24 cellular contexts compared by ENCODE assay signal in the genomic region with DNA sequence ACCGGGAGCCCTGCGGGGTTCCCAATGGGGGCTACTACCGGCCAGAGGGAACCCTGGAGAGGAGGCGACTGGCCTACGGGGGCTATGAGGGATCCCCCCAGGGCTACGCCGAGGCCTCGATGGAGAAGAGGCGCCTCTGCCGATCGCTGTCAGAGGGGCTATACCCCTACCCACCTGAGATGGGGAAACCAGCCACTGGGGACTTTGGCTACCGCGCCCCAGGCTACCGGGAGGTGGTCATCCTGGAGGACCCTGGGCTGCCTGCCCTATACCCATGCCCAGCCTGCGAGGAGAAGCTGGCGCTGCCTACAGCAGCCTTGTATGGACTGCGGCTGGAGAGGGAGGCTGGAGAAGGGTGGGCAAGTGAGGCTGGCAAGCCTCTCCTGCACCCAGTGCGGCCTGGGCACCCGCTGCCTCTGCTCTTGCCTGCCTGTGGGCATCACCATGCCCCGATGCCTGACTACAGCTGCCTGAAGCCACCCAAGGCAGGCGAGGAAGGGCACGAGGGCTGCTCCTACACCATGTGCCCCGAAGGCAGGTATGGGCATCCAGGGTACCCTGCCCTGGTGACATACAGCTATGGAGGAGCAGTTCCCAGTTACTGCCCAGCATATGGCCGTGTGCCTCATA. TPM values are rescaled to one million over a fixed set of nuclear protein-coding genes. Genes with fewer than 3 reads are reported as not detected.
DNase-seq lines count a peak whose midpoint lies in the region; ATAC-seq, FAIRE-seq and TF ChIP-seq lines count a peak whose summit lies in the region.
"Had no signal": no experiment of that assay in that cellular context is flagged by ENCODE, and none has a peak within 500 bp of the region (broad histone marks: within the 10 kb centered on the region; RNA-seq: fewer than 3 reads in every experiment).

No MANE protein-coding gene starts in this region.

- TF ChIP-seq RAD21 in HepG2 (CRISPR knock-in tag; IDR thresholded peaks at IDR 0.05): no peak

- peaks cover 0 to 15% (median 14%) of the 10 kb centered on the region in 3 donors for H3K27me3 Mint-ChIP-seq in CD14-positive monocyte (ENCODE audit: low read depth in 3 of 3)
- H3K27me3 Mint-ChIP-seq: activated CD8-positive, alpha-beta memory T cell treated with anti-CD3 and anti-CD28 coated beads, Interleukin-2, amount 10 ng/mL, durations not matched to agents 7 days and 5 days; IgD-negative memory B cell had no signal

- H3K79me2 ChIP-seq in HepG2 (ENCODE audit: insufficient read depth, low read length): no peaks in the 10 kb centered on the region

- peaks cover 89% of the 10 kb centered on the region for H3K36me3 ChIP-seq in adipocyte (ENCODE audit: control insufficient read depth, insufficient read depth, low read length, severe bottlenecking)
- H3K36me3 ChIP-seq in HepG2 (replicated peaks in 1 of 2; ENCODE audit: control insufficient read depth in 1 of 2, insufficient read depth in 2 of 2, low read length in 2 of 2): peaks cover 0 to 16% of the 10 kb centered on the region in 2 experiments; a peak in 2 of 5 replicates
- H3K36me3 ChIP-seq: cardiac muscle cell had no signal

- no peak overlapping the region for H2AFZ ChIP-seq in HepG2 (ENCODE audit: low read length)

- no peak for FAIRE-seq in HepG2 (lab: Jason Lieb, UNC)
- FAIRE-seq: G401.6 had no signal

- DNase-seq in CD14-positive monocyte (ENCODE audit: low spot score) (peak; percentile 47), adipocyte (ENCODE audit: low read depth) (no peak), HepG2 (ENCODE audit: low spot score) (no peak), sciatic nerve (ENCODE audit: low spot score) (peak; percentile 61), OCI-M1 (lab: John Stamatoyannopoulos, UW) (no peak), DMS 273 treated with DMSO at 0.1 percent for 48 hours (lab: John Stamatoyannopoulos, UW) (no peak)
- DNase-seq: activated CD4-positive, alpha-beta T cell treated with anti-CD3 and anti-CD28 coated beads for 48 hours; activated CD8-positive, alpha-beta memory T cell treated with anti-CD3 and anti-CD28 coated beads, Interleukin-2, amount 10 ng/mL, durations not matched to agents 7 days and 5 days; kidney glomerular epithelial cell; midbrain; NCI-H146; NCI-H2171 treated with DMSO at 0.1 percent for 48 hours; NCI-H748 treated with DMSO at 0.1 percent for 48 hours; stimulated activated CD4-positive, alpha-beta T cell treated with anti-CD3 and anti-CD28 coated beads, Interleukin-12 subunit alpha, Interleukin-12 subunit beta, amount 100 ng/mL, for 4 hours; T-helper 1 cell had no signal

- no peak overlapping the region for H3K4me3 Mint-ChIP-seq in CD14-positive monocyte
- H3K4me3 Mint-ChIP-seq: activated CD8-positive, alpha-beta memory T cell treated with anti-CD3 and anti-CD28 coated beads, Interleukin-2, amount 10 ng/mL, durations not matched to agents 7 days and 5 days; IgD-negative memory B cell; nephron had no signal

- TF ChIP-seq POLR2A in HepG2 (IDR thresholded peaks at IDR 0.05; ENCODE audit: insufficient read depth in 1 of 2, low read depth in 2 of 2, low read length in 2 of 2): 0 out of 4 replicates have a peak, but pooled peaks of 1 of the 2 experiments have one; percentile 25

- intact Hi-C loops in CD14-positive monocyte (cut with micrococcal nuclease): no loop called here
- intact Hi-C loops in HepG2 (cut with micrococcal nuclease; ENCODE audit: unreplicated experiment): no loop called here
- intact Hi-C loops in sciatic nerve (cut with DNase I): loop anchor here (10.0 kb wide), 1 partner anchor 135 kb away; no protein-coding TSS in a partner anchor

- H4K20me1 ChIP-seq in HepG2 (ENCODE audit: insufficient read depth, low read length): no peaks in the 10 kb centered on the region

- TF ChIP-seq CTCF in CD14-positive monocyte (IDR thresholded peaks at IDR 0.05) (no peak), HepG2 (CRISPR knock-in tag; IDR thresholded peaks at IDR 0.05) (no peak)

- H3K4me1 ChIP-seq in adipocyte (ENCODE audit: control insufficient read depth, insufficient read depth, low read length) (peaks cover 58% of the 10 kb centered on the region), HepG2 (ENCODE audit: insufficient read depth, low read length) (peaks cover 25% of the 10 kb centered on the region)

- TF ChIP-seq EP300 in HepG2 (IDR thresholded peaks at IDR 0.05; ENCODE audit: low read depth in 2 of 2, low read length in 2 of 2) (no peak), HepG2 (CRISPR knock-in tag; IDR thresholded peaks at IDR 0.05; ENCODE audit: borderline replicate concordance) (no peak)

- no peak overlapping the region for H3K27ac Mint-ChIP-seq in CD14-positive monocyte
- H3K27ac Mint-ChIP-seq: activated CD8-positive, alpha-beta memory T cell treated with anti-CD3 and anti-CD28 coated beads, Interleukin-2, amount 10 ng/mL, durations not matched to agents 7 days and 5 days; IgD-negative memory B cell; nephron had no signal

- no peak overlapping the region for H3K27ac ChIP-seq in HepG2 (ENCODE audit: extremely low read length, insufficient read depth, low read length)
- H3K27ac ChIP-seq: C4-2B, cardiac muscle cell had no signal

- 97% methylated on average over 11 of the region's 24 CpGs for WGBS in HepG2 (ENCODE audit: low lambda C conversion rate)

- in situ Hi-C loops in HepG2 (cut with HindIII; ENCODE audit: extremely low pct_ligation_motif_present, low pct_unique_long_range_greater_than_20kb): loop anchor here (5.0 kb wide), 2 partner anchors 43 to 133 kb away; partner anchors contain the start of gene SOAT2

- POLR2A ChIA-PET in HepG2 (lab: Yijun Ruan, JAX): interaction anchor here (3.0 to 3.4 kb wide), 2 partner anchors 8 to 11 kb away, joined by 37 to 50 read pairs; partner anchors contain the start of gene TNS2

- H3K4me2 ChIP-seq in HepG2 (ENCODE audit: low read depth, low read length): no peak overlapping the region

- no TSS peak for BruUV-seq in HepG2 (replicated peaks; lab: Mats Ljungman, UMichigan)

- H3K27me3 ChIP-seq in adipocyte (replicated peaks; ENCODE audit: control insufficient read depth, insufficient read depth, low read length) (no peaks in the 10 kb centered on the region), HepG2 (ENCODE audit: control insufficient read depth in 1 of 2, insufficient read depth in 2 of 2, low read length in 2 of 2) (no peaks in the 10 kb centered on the region)
- H3K27me3 ChIP-seq: cardiac muscle cell had no signal

- peak overlapping the region; percentile 59 for H3K9ac ChIP-seq in adipocyte (ENCODE audit: low read length)
- H3K9ac ChIP-seq in HepG2 (ENCODE audit: insufficient read depth, low read depth, low read length): no peak overlapping the region

- CTCF ChIA-PET in HepG2 (lab: Yijun Ruan, JAX; ENCODE audit: low intra/inter-chr PET ratio, low total read pairs): no interaction called here

- ATAC-seq in HepG2 (no peak), sciatic nerve (no peak), GM18867 (IDR thresholded peaks at IDR 0.05; ENCODE audit: unreplicated experiment) (no peak), GM21423 (IDR thresholded peaks at IDR 0.05; ENCODE audit: unreplicated experiment) (no peak)
- ATAC-seq: activated CD8-positive, alpha-beta memory T cell treated with anti-CD3 and anti-CD28 coated beads, Interleukin-2, amount 10 ng/mL, durations not matched to agents 7 days and 5 days; esophagus mucosa had no signal

- H3K9me3 Mint-ChIP-seq in CD14-positive monocyte: peaks cover 0 to 1% (median 0%) of the 10 kb centered on the region in 7 donors
- H3K9me3 Mint-ChIP-seq: IgD-negative memory B cell, nephron had no signal

- peaks cover 14 to 15% of the 10 kb centered on the region in 2 donors for H3K36me3 Mint-ChIP-seq in CD14-positive monocyte
- H3K36me3 Mint-ChIP-seq: activated CD8-positive, alpha-beta memory T cell treated with anti-CD3 and anti-CD28 coated beads, Interleukin-2, amount 10 ng/mL, durations not matched to agents 7 days and 5 days; IgD-negative memory B cell had no signal

- H3K4me3 ChIP-seq in adipocyte (ENCODE audit: low read length) (no peak overlapping the region), HepG2 (replicated peaks in 1 of 3; ENCODE audit: insufficient read depth in 1 of 3, low read depth in 2 of 3, low read length in 3 of 3) (no peak overlapping the region)
- H3K4me3 ChIP-seq: cardiac muscle cell had no signal

- H3K4me1 Mint-ChIP-seq in CD14-positive monocyte: no peaks in the 10 kb centered on the region
- H3K4me1 Mint-ChIP-seq: IgD-negative memory B cell had no signal

- H3K9me3 ChIP-seq in adipocyte (ENCODE audit: control insufficient read depth, low read length) (no peaks in the 10 kb centered on the region), HepG2 (ENCODE audit: low read length) (no peaks in the 10 kb centered on the region)

RNA-seq across cellular contexts. Expression of gene TNS2, which starts 9.7 kb away (rescaled TPM):
- under 1 TPM; 0.36 to 0.43 TPM for polyA plus RNA-seq in CD14-positive monocyte
- total RNA-seq in HepG2 (2016; rRNA removed; fragmentation: Illumina TruSeq; extraction: Trizol): 3.2 and 8.9 TPM in 2 replicates
- total RNA-seq in HepG2 (2016; cell fraction: cytosol; rRNA removed; fragmentation: Illumina TruSeq; extraction: Trizol; ENCODE audit: low read depth): 3.1 and 5.0 TPM in 2 replicates
- 2.8 and 9.5 TPM in 2 replicates for total RNA-seq in HepG2 (2016; cell fraction: insoluble cytoplasmic fraction; rRNA removed; fragmentation: Illumina TruSeq; extraction: Trizol)
- total RNA-seq in HepG2 (2016; cell fraction: membrane; rRNA removed; fragmentation: Illumina TruSeq; extraction: Trizol): 3.1 and 3.8 TPM in 2 replicates
- 13.3 and 14.8 TPM in 2 replicates for total RNA-seq in HepG2 (2016; cell fraction: nucleus; rRNA removed; fragmentation: Illumina TruSeq; extraction: Trizol)
- 18.0 and 20.4 TPM in 2 replicates for polyA plus RNA-seq in HepG2 (2011; rRNA removed)
- polyA plus RNA-seq in HepG2 (2011; cell fraction: cytosol; rRNA removed): 3.9 and 6.8 TPM in 2 replicates
- 181 and 258 TPM in 2 replicates for polyA plus RNA-seq in HepG2 (2011; cell fraction: nucleus; rRNA removed)
- 13.0 and 15.3 TPM in 2 replicates for polyA plus RNA-seq in HepG2 (2012)
- polyA plus RNA-seq in HepG2 (2016; cell fraction: cytosol; fragmentation: Illumina TruSeq; extraction: Trizol; ENCODE audit: low read depth): 0.96 and 1.4 TPM in 2 replicates
- polyA plus RNA-seq in HepG2 (2016; cell fraction: insoluble cytoplasmic fraction; fragmentation: Illumina TruSeq; extraction: Trizol; ENCODE audit: low read depth): 5.7 and 8.2 TPM in 2 replicates
- 2.0 and 4.2 TPM in 2 replicates for polyA plus RNA-seq in HepG2 (2016; cell fraction: membrane; fragmentation: Illumina TruSeq; extraction: Trizol; ENCODE audit: low read depth)
- polyA plus RNA-seq in HepG2 (2016; cell fraction: nucleus; fragmentation: Illumina TruSeq; extraction: Trizol; ENCODE audit: insufficient read depth, low read depth): 34.1 and 49.0 TPM in 2 replicates
- 34.0 and 38.3 TPM in 2 replicates for polyA minus RNA-seq in HepG2 (2011; rRNA and poly(A)+ RNA removed; ENCODE audit: low replicate concordance)
- 9.9 and 10.3 TPM in 2 replicates for polyA minus RNA-seq in HepG2 (2011; cell fraction: cytosol; rRNA and poly(A)+ RNA removed)
- 63.8 and 80.3 TPM in 2 replicates for polyA minus RNA-seq in HepG2 (2011; cell fraction: nucleus; rRNA and poly(A)+ RNA removed)
- 265 TPM for total RNA-seq in sciatic nerve
- polyA plus RNA-seq: IgD-negative memory B cell had no signal

RNA-seq across cellular contexts. Expression of gene SPRYD3, which starts 19.6 kb away (rescaled TPM):
- polyA plus RNA-seq in CD14-positive monocyte (10 to 100 TPM; 21.8 to 26.9 TPM), HepG2 (2011; rRNA removed) (9.2 and 10.7 TPM in 2 replicates)
- total RNA-seq in HepG2 (2016; rRNA removed; fragmentation: Illumina TruSeq; extraction: Trizol) (9.0 and 9.2 TPM in 2 replicates), sciatic nerve (61.0 TPM)
- total RNA-seq in HepG2 (2016; cell fraction: cytosol; rRNA removed; fragmentation: Illumina TruSeq; extraction: Trizol; ENCODE audit: low read depth): 0.79 and 1.3 TPM in 2 replicates
- 7.9 and 8.6 TPM in 2 replicates for total RNA-seq in HepG2 (2016; cell fraction: insoluble cytoplasmic fraction; rRNA removed; fragmentation: Illumina TruSeq; extraction: Trizol)
- total RNA-seq in HepG2 (2016; cell fraction: membrane; rRNA removed; fragmentation: Illumina TruSeq; extraction: Trizol): 2.8 and 3.1 TPM in 2 replicates
- total RNA-seq in HepG2 (2016; cell fraction: nucleus; rRNA removed; fragmentation: Illumina TruSeq; extraction: Trizol): 5.1 and 5.3 TPM in 2 replicates
- polyA plus RNA-seq in HepG2 (2011; cell fraction: cytosol; rRNA removed): 11.7 and 12.2 TPM in 2 replicates
- 12.1 and 12.6 TPM in 2 replicates for polyA plus RNA-seq in HepG2 (2011; cell fraction: nucleus; rRNA removed)
- 6.0 and 9.7 TPM in 2 replicates for polyA plus RNA-seq in HepG2 (2012)
- polyA plus RNA-seq in HepG2 (2016; cell fraction: cytosol; fragmentation: Illumina TruSeq; extraction: Trizol; ENCODE audit: low read depth): 0.86 and 1.1 TPM in 2 replicates
- 11.6 and 12.5 TPM in 2 replicates for polyA plus RNA-seq in HepG2 (2016; cell fraction: insoluble cytoplasmic fraction; fragmentation: Illumina TruSeq; extraction: Trizol; ENCODE audit: low read depth)
- polyA plus RNA-seq in HepG2 (2016; cell fraction: membrane; fragmentation: Illumina TruSeq; extraction: Trizol; ENCODE audit: low read depth): 2.0 and 3.3 TPM in 2 replicates
- polyA plus RNA-seq in HepG2 (2016; cell fraction: nucleus; fragmentation: Illumina TruSeq; extraction: Trizol; ENCODE audit: insufficient read depth, low read depth): 7.6 and 8.3 TPM in 2 replicates
- 27.5 and 69.5 TPM in 2 replicates for polyA minus RNA-seq in HepG2 (2011; rRNA and poly(A)+ RNA removed; ENCODE audit: low replicate concordance)
- 8.3 and 10.6 TPM in 2 replicates for polyA minus RNA-seq in HepG2 (2011; cell fraction: cytosol; rRNA and poly(A)+ RNA removed)
- polyA minus RNA-seq in HepG2 (2011; cell fraction: nucleus; rRNA and poly(A)+ RNA removed): 9.5 and 12.8 TPM in 2 replicates

RNA-seq across cellular contexts. Expression of gene IGFBP6, which starts 37.9 kb away (rescaled TPM):
- polyA plus RNA-seq in CD14-positive monocyte (not detected), HepG2 (2011; rRNA removed) (22.6 and 25.2 TPM in 2 replicates)
- total RNA-seq in HepG2 (2016; rRNA removed; fragmentation: Illumina TruSeq; extraction: Trizol) (2.1 and 3.9 TPM in 2 replicates), sciatic nerve (1,832 TPM)
- 5.3 and 5.9 TPM in 2 replicates for total RNA-seq in HepG2 (2016; cell fraction: cytosol; rRNA removed; fragmentation: Illumina TruSeq; extraction: Trizol; ENCODE audit: low read depth)
- 2.5 and 4.7 TPM in 2 replicates for total RNA-seq in HepG2 (2016; cell fraction: insoluble cytoplasmic fraction; rRNA removed; fragmentation: Illumina TruSeq; extraction: Trizol)
- 3.3 and 3.5 TPM in 2 replicates for total RNA-seq in HepG2 (2016; cell fraction: membrane; rRNA removed; fragmentation: Illumina TruSeq; extraction: Trizol)
- 1.9 and 3.2 TPM in 2 replicates for total RNA-seq in HepG2 (2016; cell fraction: nucleus; rRNA removed; fragmentation: Illumina TruSeq; extraction: Trizol)
- polyA plus RNA-seq in HepG2 (2011; cell fraction: cytosol; rRNA removed): 19.0 and 41.0 TPM in 2 replicates
- polyA plus RNA-seq in HepG2 (2011; cell fraction: nucleus; rRNA removed): 8.4 and 9.6 TPM in 2 replicates
- polyA plus RNA-seq in HepG2 (2012): 3.4 and 4.6 TPM in 2 replicates
- polyA plus RNA-seq in HepG2 (2016; cell fraction: cytosol; fragmentation: Illumina TruSeq; extraction: Trizol; ENCODE audit: low read depth): 4.2 and 5.7 TPM in 2 replicates
- polyA plus RNA-seq in HepG2 (2016; cell fraction: insoluble cytoplasmic fraction; fragmentation: Illumina TruSeq; extraction: Trizol; ENCODE audit: low read depth): 2.0 and 2.4 TPM in 2 replicates
- 3.2 and 3.8 TPM in 2 replicates for polyA plus RNA-seq in HepG2 (2016; cell fraction: membrane; fragmentation: Illumina TruSeq; extraction: Trizol; ENCODE audit: low read depth)
- 5.4 and 7.5 TPM in 2 replicates for polyA plus RNA-seq in HepG2 (2016; cell fraction: nucleus; fragmentation: Illumina TruSeq; extraction: Trizol; ENCODE audit: insufficient read depth, low read depth)
- polyA minus RNA-seq in HepG2 (2011; rRNA and poly(A)+ RNA removed; ENCODE audit: low replicate concordance): 9.0 and 27.1 TPM in 2 replicates
- polyA minus RNA-seq in HepG2 (2011; cell fraction: cytosol; rRNA and poly(A)+ RNA removed): 8.7 and 9.5 TPM in 2 replicates
- 0.77 and 1.6 TPM in 2 replicates for polyA minus RNA-seq in HepG2 (2011; cell fraction: nucleus; rRNA and poly(A)+ RNA removed)

RNA-seq across cellular contexts. Expression of gene SOAT2, which starts 43.7 kb away (rescaled TPM):
- polyA plus RNA-seq in CD14-positive monocyte (not detected), HepG2 (2011; rRNA removed) (108 and 131 TPM in 2 replicates)
- total RNA-seq in HepG2 (2016; rRNA removed; fragmentation: Illumina TruSeq; extraction: Trizol) (6.1 and 14.9 TPM in 2 replicates), sciatic nerve (1.2 TPM)
- total RNA-seq in HepG2 (2016; cell fraction: cytosol; rRNA removed; fragmentation: Illumina TruSeq; extraction: Trizol; ENCODE audit: low read depth): 1.3 and 1.6 TPM in 2 replicates
- total RNA-seq in HepG2 (2016; cell fraction: insoluble cytoplasmic fraction; rRNA removed; fragmentation: Illumina TruSeq; extraction: Trizol): 5.1 and 14.3 TPM in 2 replicates
- total RNA-seq in HepG2 (2016; cell fraction: membrane; rRNA removed; fragmentation: Illumina TruSeq; extraction: Trizol): 3.9 and 5.2 TPM in 2 replicates
- total RNA-seq in HepG2 (2016; cell fraction: nucleus; rRNA removed; fragmentation: Illumina TruSeq; extraction: Trizol): 20.7 and 23.6 TPM in 2 replicates
- polyA plus RNA-seq in HepG2 (2011; cell fraction: cytosol; rRNA removed): 102 and 125 TPM in 2 replicates
- polyA plus RNA-seq in HepG2 (2011; cell fraction: nucleus; rRNA removed): 476 and 502 TPM in 2 replicates
- polyA plus RNA-seq in HepG2 (2012): 40.7 and 74.1 TPM in 2 replicates
- polyA plus RNA-seq in HepG2 (2016; cell fraction: cytosol; fragmentation: Illumina TruSeq; extraction: Trizol; ENCODE audit: low read depth): 2.1 and 3.1 TPM in 2 replicates
- 8.4 and 8.5 TPM in 2 replicates for polyA plus RNA-seq in HepG2 (2016; cell fraction: insoluble cytoplasmic fraction; fragmentation: Illumina TruSeq; extraction: Trizol; ENCODE audit: low read depth)
- 3.3 and 4.5 TPM in 2 replicates for polyA plus RNA-seq in HepG2 (2016; cell fraction: membrane; fragmentation: Illumina TruSeq; extraction: Trizol; ENCODE audit: low read depth)
- 40.5 and 42.0 TPM in 2 replicates for polyA plus RNA-seq in HepG2 (2016; cell fraction: nucleus; fragmentation: Illumina TruSeq; extraction: Trizol; ENCODE audit: insufficient read depth, low read depth)
- polyA minus RNA-seq in HepG2 (2011; rRNA and poly(A)+ RNA removed; ENCODE audit: low replicate concordance): 0.16 and 255 TPM in 2 replicates
- polyA minus RNA-seq in HepG2 (2011; cell fraction: cytosol; rRNA and poly(A)+ RNA removed): 39.8 and 42.8 TPM in 2 replicates
- polyA minus RNA-seq in HepG2 (2011; cell fraction: nucleus; rRNA and poly(A)+ RNA removed): 79.3 and 125 TPM in 2 replicates
- total RNA-seq: esophagus mucosa had no signal
- polyA plus RNA-seq: AG04450, IgD-negative memory B cell had no signal

RNA-seq across cellular contexts. Expression of gene EIF4B, which starts 53.3 kb away (rescaled TPM):
- 10 to 100 TPM; 41.2 to 58.6 TPM for polyA plus RNA-seq in CD14-positive monocyte
- 548 and 779 TPM in 2 replicates for total RNA-seq in HepG2 (2016; rRNA removed; fragmentation: Illumina TruSeq; extraction: Trizol)
- total RNA-seq in HepG2 (2016; cell fraction: cytosol; rRNA removed; fragmentation: Illumina TruSeq; extraction: Trizol; ENCODE audit: low read depth): 127 and 150 TPM in 2 replicates
- 568 and 746 TPM in 2 replicates for total RNA-seq in HepG2 (2016; cell fraction: insoluble cytoplasmic fraction; rRNA removed; fragmentation: Illumina TruSeq; extraction: Trizol)
- 454 and 551 TPM in 2 replicates for total RNA-seq in HepG2 (2016; cell fraction: membrane; rRNA removed; fragmentation: Illumina TruSeq; extraction: Trizol)
- total RNA-seq in HepG2 (2016; cell fraction: nucleus; rRNA removed; fragmentation: Illumina TruSeq; extraction: Trizol): 263 and 291 TPM in 2 replicates
- 327 and 416 TPM in 2 replicates for polyA plus RNA-seq in HepG2 (2011; rRNA removed)
- polyA plus RNA-seq in HepG2 (2011; cell fraction: cytosol; rRNA removed): 501 and 516 TPM in 2 replicates
- polyA plus RNA-seq in HepG2 (2011; cell fraction: nucleus; rRNA removed): 203 and 222 TPM in 2 replicates
- 450 and 479 TPM in 2 replicates for polyA plus RNA-seq in HepG2 (2012)
- polyA plus RNA-seq in HepG2 (2016; cell fraction: cytosol; fragmentation: Illumina TruSeq; extraction: Trizol; ENCODE audit: low read depth): 74.7 and 91.4 TPM in 2 replicates
- 445 and 458 TPM in 2 replicates for polyA plus RNA-seq in HepG2 (2016; cell fraction: insoluble cytoplasmic fraction; fragmentation: Illumina TruSeq; extraction: Trizol; ENCODE audit: low read depth)
- 254 and 316 TPM in 2 replicates for polyA plus RNA-seq in HepG2 (2016; cell fraction: membrane; fragmentation: Illumina TruSeq; extraction: Trizol; ENCODE audit: low read depth)
- 258 and 266 TPM in 2 replicates for polyA plus RNA-seq in HepG2 (2016; cell fraction: nucleus; fragmentation: Illumina TruSeq; extraction: Trizol; ENCODE audit: insufficient read depth, low read depth)
- 738 and 1,247 TPM in 2 replicates for polyA minus RNA-seq in HepG2 (2011; rRNA and poly(A)+ RNA removed; ENCODE audit: low replicate concordance)
- polyA minus RNA-seq in HepG2 (2011; cell fraction: cytosol; rRNA and poly(A)+ RNA removed): 496 and 595 TPM in 2 replicates
- 250 and 365 TPM in 2 replicates for polyA minus RNA-seq in HepG2 (2011; cell fraction: nucleus; rRNA and poly(A)+ RNA removed)
- total RNA-seq in sciatic nerve: 522 TPM

Comparison
In these comparisons a context has a peak if more than half of its experiments do, and no peak if none do; other contexts are left out.
1. DNase-seq: peak in CD14-positive monocyte (single experiment) and sciatic nerve (single experiment); none in adipocyte (single experiment), HepG2 (single experiment), OCI-M1 (single experiment) and DMS 273 treated with DMSO at 0.1 percent for 48 hours (single experiment).
2. RNA of gene TNS2, which starts 9.7 kb away (total RNA-seq): 265 TPM in sciatic nerve (single experiment); 2.8 to 14.8 TPM in HepG2; every median in the first group is over 10 times any median in the second.
3. RNA of gene IGFBP6, which starts 37.9 kb away (total RNA-seq): 1,832 TPM in sciatic nerve (single experiment); 1.9 to 5.9 TPM in HepG2; every median in the first group is over 100 times any median in the second.